In genomic region chr11:43691806-43692205, GRCh38 we compare ENCODE assay signal across 1 cellular context.
TF ChIP-seq lines count a peak whose summit lies in the region.

No MANE protein-coding gene starts in this region.

TF ChIP-seq in HepG2, 621 proteins besides CTCF, POLR2A, EP300 and RAD21 (continued from another document):
- no peak for TF ChIP-seq ZBTB25 (CRISPR knock-in tag; IDR thresholded peaks at IDR 0.05)
TF ChIP-seq in HepG2: peak in this region for 1.
